In the genomic region with DNA sequence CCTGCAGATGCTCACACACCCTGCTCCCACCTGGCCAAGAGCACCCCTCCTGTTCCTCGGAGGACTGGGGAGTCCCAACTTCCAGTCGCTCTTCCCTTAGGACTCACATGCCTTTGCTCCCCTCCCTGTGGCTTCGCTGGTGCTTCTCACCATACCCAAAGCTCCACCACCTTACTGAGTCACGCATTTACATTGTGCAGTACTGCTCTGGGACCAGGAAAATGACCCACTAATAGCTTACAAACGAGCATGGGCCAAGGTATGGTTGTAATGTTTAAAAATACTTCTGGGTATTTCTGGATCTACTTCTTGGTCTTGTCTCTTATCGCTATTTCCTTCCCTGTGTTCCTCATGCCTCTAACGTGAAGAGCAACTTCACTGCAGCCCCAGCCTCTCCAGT, we compare ENCODE assay signal across 1 cellular context.
TF ChIP-seq lines count a peak whose summit lies in the region.

No MANE protein-coding gene starts in this region.

TF ChIP-seq in IMR-90, 13 proteins besides CTCF, POLR2A, EP300 and RAD21 (continued from another document):
- TF ChIP-seq, protein P1, sequence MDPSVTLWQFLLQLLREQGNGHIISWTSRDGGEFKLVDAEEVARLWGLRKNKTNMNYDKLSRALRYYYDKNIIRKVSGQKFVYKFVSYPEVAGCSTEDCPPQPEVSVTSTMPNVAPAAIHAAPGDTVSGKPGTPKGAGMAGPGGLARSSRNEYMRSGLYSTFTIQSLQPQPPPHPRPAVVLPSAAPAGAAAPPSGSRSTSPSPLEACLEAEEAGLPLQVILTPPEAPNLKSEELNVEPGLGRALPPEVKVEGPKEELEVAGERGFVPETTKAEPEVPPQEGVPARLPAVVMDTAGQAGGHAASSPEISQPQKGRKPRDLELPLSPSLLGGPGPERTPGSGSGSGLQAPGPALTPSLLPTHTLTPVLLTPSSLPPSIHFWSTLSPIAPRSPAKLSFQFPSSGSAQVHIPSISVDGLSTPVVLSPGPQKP (IDR thresholded peaks at IDR 0.05; ENCODE audit: borderline replicate concordance, low read depth, low read length), result no peak
- TF ChIP-seq BHLHE40 (IDR thresholded peaks at IDR 0.05; ENCODE audit: low read depth, low read length) (no peak), RFX5 (IDR thresholded peaks at IDR 0.05; ENCODE audit: low read depth, low read length) (no peak), SMC3 (IDR thresholded peaks at IDR 0.05; ENCODE audit: low read depth, low read length) (no peak), FOS (IDR thresholded peaks at IDR 0.05; ENCODE audit: low read depth, low read length) (no peak)
TF ChIP-seq in IMR-90: peak in this region for 0.
